26 cellular contexts compared by ENCODE assay signal in genomic region chr4:74555843-74556242, GRCh38.
"Had no signal": no experiment of that assay in that cellular context is flagged by ENCODE, and none has a peak within 500 bp of the region (broad histone marks: within the 10 kb centered on the region; RNA-seq: fewer than 3 reads in every experiment).

No MANE protein-coding gene starts in this region.

- H3K36me3 Mint-ChIP-seq: memory B cell; naive B cell; natural killer cell treated with Interleukin-12 subunit alpha and Interleukin-12 subunit beta and Interleukin-15 and Interleukin-18, amount 100 ng/mL, for 72 hours; stimulated activated naive B cell treated with anti-CD40 and anti-IgM and Interleukin-4, amounts not matched to agents 10 μg/mL and 1 μg/mL and 100 μg/mL, for 72 hours had no signal

- H3K27ac Mint-ChIP-seq: effector memory CD8-positive, alpha-beta T cell; memory B cell; naive B cell; natural killer cell treated with Interleukin-12 subunit alpha and Interleukin-12 subunit beta and Interleukin-15 and Interleukin-18, amount 100 ng/mL, for 72 hours; stimulated activated naive B cell treated with anti-CD40 and anti-IgM and Interleukin-4, amounts not matched to agents 10 μg/mL and 1 μg/mL and 100 μg/mL, for 72 hours; stimulated activated naive CD8-positive, alpha-beta T cell treated with anti-CD3 and anti-CD28 coated beads, Interleukin-15, amount 100 ng/mL, for 72 hours had no signal

- H3K4me3 Mint-ChIP-seq: effector memory CD8-positive, alpha-beta T cell; memory B cell; naive B cell; natural killer cell treated with Interleukin-12 subunit alpha and Interleukin-12 subunit beta and Interleukin-15 and Interleukin-18, amount 100 ng/mL, for 72 hours; neural crest cell; stimulated activated naive B cell treated with anti-CD40 and anti-IgM and Interleukin-4, amounts not matched to agents 10 μg/mL and 1 μg/mL and 100 μg/mL, for 72 hours; stimulated activated naive CD8-positive, alpha-beta T cell treated with anti-CD3 and anti-CD28 coated beads, Interleukin-15, amount 100 ng/mL, for 72 hours had no signal

- DNase-seq: cortex of kidney; effector memory CD8-positive, alpha-beta T cell; foreskin fibroblast; glutamatergic neuron; heart right ventricle; hippocampal formation; left ventricle myocardium superior; lower lobe of right lung; mucosa of descending colon; naive B cell; pancreas; right lobe of liver; small intestine; stimulated activated CD4-positive, alpha-beta T cell treated with anti-CD3 and anti-CD28 coated beads, Interleukin-15, amount 100 ng/mL, for 24 hours; stimulated activated CD4-positive, alpha-beta T cell treated with anti-CD3 and anti-CD28 coated beads, Interleukin-2, amount 100 ng/mL, for 48 hours; stimulated activated naive B cell treated with anti-CD40 and anti-IgM and Interleukin-4, amounts not matched to agents 10 μg/mL and 1 μg/mL and 100 μg/mL, for 72 hours; stimulated activated naive CD8-positive, alpha-beta T cell treated with anti-CD3 and anti-CD28 coated beads, Interleukin-15, amount 100 ng/mL, for 72 hours; transverse colon; upper lobe of right lung; uterus had no signal

- H3K4me3 ChIP-seq: heart right ventricle, lower lobe of right lung, mucosa of descending colon, pancreas, right lobe of liver, suprapubic skin, transverse colon, upper lobe of right lung, uterus had no signal

- H3K9me3 ChIP-seq: lower lobe of right lung, mucosa of descending colon, neutrophil, pancreas, right lobe of liver, suprapubic skin, transverse colon, upper lobe of right lung, uterus had no signal

- H3K27ac ChIP-seq: epithelial cell of prostate, heart right ventricle, lower lobe of right lung, neutrophil, pancreas, right lobe of liver, suprapubic skin, transverse colon, upper lobe of right lung, uterus had no signal

- H3K27me3 ChIP-seq: heart right ventricle, neutrophil, pancreas, right lobe of liver, suprapubic skin, transverse colon, upper lobe of right lung, uterus had no signal

- ATAC-seq: effector memory CD8-positive, alpha-beta T cell; heart right ventricle; left ventricle myocardium superior; mucosa of descending colon; natural killer cell treated with Interleukin-12 subunit alpha and Interleukin-12 subunit beta and Interleukin-15 and Interleukin-18, amount 100 ng/mL, for 72 hours; pancreas; right lobe of liver; stimulated activated naive B cell treated with anti-CD40 and anti-IgM and Interleukin-4, amounts not matched to agents 10 μg/mL and 1 μg/mL and 100 μg/mL, for 72 hours; stimulated activated naive CD8-positive, alpha-beta T cell treated with anti-CD3 and anti-CD28 coated beads, Interleukin-15, amount 100 ng/mL, for 72 hours had no signal

- H3K4me1 ChIP-seq: heart right ventricle, lower lobe of right lung, pancreas, right lobe of liver, suprapubic skin, transverse colon, upper lobe of right lung, uterus had no signal

- H3K9me3 Mint-ChIP-seq: effector memory CD8-positive, alpha-beta T cell; natural killer cell treated with Interleukin-12 subunit alpha and Interleukin-12 subunit beta and Interleukin-15 and Interleukin-18, amount 100 ng/mL, for 72 hours; neural crest cell had no signal

- H3K27me3 Mint-ChIP-seq: effector memory CD8-positive, alpha-beta T cell; naive B cell; stimulated activated naive B cell treated with anti-CD40 and anti-IgM and Interleukin-4, amounts not matched to agents 10 μg/mL and 1 μg/mL and 100 μg/mL, for 72 hours; stimulated activated naive CD8-positive, alpha-beta T cell treated with anti-CD3 and anti-CD28 coated beads, Interleukin-15, amount 100 ng/mL, for 72 hours had no signal

- H3K4me1 Mint-ChIP-seq: memory B cell; naive B cell; neural crest cell; stimulated activated naive B cell treated with anti-CD40 and anti-IgM and Interleukin-4, amounts not matched to agents 10 μg/mL and 1 μg/mL and 100 μg/mL, for 72 hours; stimulated activated naive CD8-positive, alpha-beta T cell treated with anti-CD3 and anti-CD28 coated beads, Interleukin-15, amount 100 ng/mL, for 72 hours had no signal

- H3K36me3 ChIP-seq: heart right ventricle, lower lobe of right lung, neutrophil, pancreas, right lobe of liver, suprapubic skin, transverse colon, upper lobe of right lung, uterus had no signal
